ENCODE assay signal across 7 cellular contexts in the genomic region with DNA sequence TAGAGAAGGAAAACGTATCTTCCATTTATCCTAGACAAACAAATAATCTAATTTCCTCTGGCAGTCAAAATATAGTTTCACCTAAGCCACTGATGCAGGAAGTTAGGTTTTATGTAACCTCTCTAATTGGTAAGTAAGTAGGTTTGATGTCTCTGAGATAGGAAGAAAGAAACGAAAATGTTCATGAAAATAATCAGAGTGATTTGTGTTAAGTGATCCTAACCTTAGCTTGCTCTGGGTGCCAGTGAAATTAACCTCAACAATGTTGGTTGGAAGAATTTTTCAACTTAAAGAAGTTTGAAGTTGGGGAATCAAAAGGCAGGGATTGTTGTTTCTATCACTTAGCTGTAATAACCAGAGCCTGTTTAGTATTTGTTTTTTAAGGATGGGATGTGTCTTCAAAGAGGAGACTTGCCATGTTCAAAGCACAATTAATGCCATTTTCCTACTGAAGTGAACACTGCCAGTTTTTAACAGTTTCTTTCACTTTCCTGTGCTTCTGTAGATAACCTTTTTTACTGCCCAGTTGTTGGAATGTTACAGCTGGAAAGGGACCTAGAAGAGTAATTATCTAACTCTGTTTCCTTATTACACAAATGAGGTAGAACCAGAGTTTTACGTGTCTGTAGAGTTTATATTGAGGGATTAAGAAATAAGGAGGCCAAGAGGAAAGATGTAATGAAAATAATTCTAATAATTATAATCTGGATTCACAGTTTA. TPM values are rescaled to one million over a fixed set of nuclear protein-coding genes. Genes with fewer than 3 reads are reported as not detected.
A peak's percentile ranks its signal among the peaks of the same experiment; 100 is the strongest.
DNase-seq lines count a peak whose midpoint lies in the region; ATAC-seq and TF ChIP-seq lines count a peak whose summit lies in the region.

No MANE protein-coding gene starts in this region.

- H3K4me1 ChIP-seq in foreskin keratinocyte, result no peaks in the 10 kb centered on the region

- ATAC-seq in activated CD8-positive, alpha-beta T cell treated with anti-CD3 and anti-CD28 coated beads, Interleukin-2, amount 10 ng/mL, durations not matched to agents 7 days and 5 days, result peak; percentile 61
- ATAC-seq in left colon, result peak; percentile 79
- no peak for ATAC-seq in stimulated activated naive B cell treated with anti-CD40 and anti-IgM and Interleukin-4, amounts not matched to agents 10 μg/mL and 1 μg/mL and 100 μg/mL, for 72 hours (replicated peaks)
- no peak for ATAC-seq in omental fat pad (ENCODE audit: low FRiP score)
- ATAC-seq in foreskin keratinocyte, result no peak

- CTCF ChIA-PET in activated CD8-positive, alpha-beta T cell treated with anti-CD3 and anti-CD28 coated beads, Interleukin-2, amount 10 ng/mL, durations not matched to agents 7 days and 5 days (lab: Charles Lee), result interaction anchor here (1.2 to 9.8 kb wide), 14 partner anchors 9 to 399 kb away, joined by 3 to 121 read pairs (median 7); a partner anchor contains a TSS

- no peak overlapping the region for H3K27ac ChIP-seq in foreskin keratinocyte

- POLR2A ChIA-PET in activated CD8-positive, alpha-beta T cell treated with anti-CD3 and anti-CD28 coated beads, Interleukin-2, amount 10 ng/mL, durations not matched to agents 7 days and 5 days (lab: Charles Lee), result interaction anchor here (1.0 to 5.4 kb wide), 4 partner anchors 14 to 31 kb away, joined by 3 to 66 read pairs (median 4); a partner anchor contains a TSS

- no peaks in the 10 kb centered on the region for H3K27me3 ChIP-seq in foreskin keratinocyte

- H3K9me3 Mint-ChIP-seq in activated CD8-positive, alpha-beta T cell treated with anti-CD3 and anti-CD28 coated beads, Interleukin-2, amount 10 ng/mL, durations not matched to agents 7 days and 5 days (ENCODE audit: insufficient read depth), result no peaks in the 10 kb centered on the region
- no peaks in the 10 kb centered on the region for H3K9me3 Mint-ChIP-seq in stimulated activated naive B cell treated with anti-CD40 and anti-IgM and Interleukin-4, amounts not matched to agents 10 μg/mL and 1 μg/mL and 100 μg/mL, for 72 hours

- H3K27me3 Mint-ChIP-seq in activated CD8-positive, alpha-beta T cell treated with anti-CD3 and anti-CD28 coated beads, Interleukin-2, amount 10 ng/mL, durations not matched to agents 7 days and 5 days (ENCODE audit: low read depth), result no peaks in the 10 kb centered on the region
- H3K27me3 Mint-ChIP-seq in stimulated activated naive B cell treated with anti-CD40 and anti-IgM and Interleukin-4, amounts not matched to agents 10 μg/mL and 1 μg/mL and 100 μg/mL, for 72 hours, result no peaks in the 10 kb centered on the region

- peak overlapping the region; percentile 22 for H3K4me3 ChIP-seq in Jurkat, Clone E6-1 (ENCODE audit: low read length)

- peak; percentile 60 for DNase-seq in Jurkat, Clone E6-1 (ENCODE audit: low read depth, low spot score)
- DNase-seq in activated CD8-positive, alpha-beta T cell treated with anti-CD3 and anti-CD28 coated beads, Interleukin-2, amount 10 ng/mL, durations not matched to agents 7 days and 5 days, result no peak
- DNase-seq in left colon (no peak), AG20443 (ENCODE audit: low spot score) (no peak), omental fat pad (ENCODE audit: low spot score) (no peak), foreskin keratinocyte (no peak)
- no peak for DNase-seq in stimulated activated naive B cell treated with anti-CD40 and anti-IgM and Interleukin-4, amounts not matched to agents 10 μg/mL and 1 μg/mL and 100 μg/mL, for 72 hours

- peak overlapping the region; percentile 73 for H3K4me3 Mint-ChIP-seq in activated CD8-positive, alpha-beta T cell treated with anti-CD3 and anti-CD28 coated beads, Interleukin-2, amount 10 ng/mL, durations not matched to agents 7 days and 5 days
- H3K4me3 Mint-ChIP-seq in stimulated activated naive B cell treated with anti-CD40 and anti-IgM and Interleukin-4, amounts not matched to agents 10 μg/mL and 1 μg/mL and 100 μg/mL, for 72 hours, result no peak overlapping the region

- peak overlapping the region; percentile 89 for H3K27ac Mint-ChIP-seq in activated CD8-positive, alpha-beta T cell treated with anti-CD3 and anti-CD28 coated beads, Interleukin-2, amount 10 ng/mL, durations not matched to agents 7 days and 5 days
- peak overlapping the region; percentile 56 for H3K27ac Mint-ChIP-seq in stimulated activated naive B cell treated with anti-CD40 and anti-IgM and Interleukin-4, amounts not matched to agents 10 μg/mL and 1 μg/mL and 100 μg/mL, for 72 hours

- peaks cover 57% of the 10 kb centered on the region for H3K4me1 Mint-ChIP-seq in activated CD8-positive, alpha-beta T cell treated with anti-CD3 and anti-CD28 coated beads, Interleukin-2, amount 10 ng/mL, durations not matched to agents 7 days and 5 days (ENCODE audit: low read depth)
- peaks cover 13 to 29% of the 10 kb centered on the region in 2 donors for H3K4me1 Mint-ChIP-seq in stimulated activated naive B cell treated with anti-CD40 and anti-IgM and Interleukin-4, amounts not matched to agents 10 μg/mL and 1 μg/mL and 100 μg/mL, for 72 hours

- no peak for TF ChIP-seq CTCF in omental fat pad (IDR thresholded peaks at IDR 0.05)
- no peak for TF ChIP-seq CTCF in foreskin keratinocyte (conservative IDR thresholded peaks at IDR 0.05)

- intact Hi-C loops in left colon (cut with DNase I, micrococcal nuclease), result loop anchor here in 1 of 2 donors (10.0 kb wide), 1 partner anchor 113 kb away; no protein-coding TSS in a partner anchor

- peaks cover 49% of the 10 kb centered on the region for H3K36me3 Mint-ChIP-seq in activated CD8-positive, alpha-beta T cell treated with anti-CD3 and anti-CD28 coated beads, Interleukin-2, amount 10 ng/mL, durations not matched to agents 7 days and 5 days (ENCODE audit: low read depth)
- H3K36me3 Mint-ChIP-seq in stimulated activated naive B cell treated with anti-CD40 and anti-IgM and Interleukin-4, amounts not matched to agents 10 μg/mL and 1 μg/mL and 100 μg/mL, for 72 hours, result peaks cover 27 to 31% of the 10 kb centered on the region in 2 donors

RNA-seq across cellular contexts. Expression of a gene that starts 18.4 kb away (rescaled TPM):
- polyA plus RNA-seq in Jurkat, Clone E6-1 (2012; ENCODE audit: insufficient read depth, insufficient read length), result 28.6 TPM
- total RNA-seq in activated CD8-positive, alpha-beta T cell treated with anti-CD3 and anti-CD28 coated beads, Interleukin-2, amount 10 ng/mL, durations not matched to agents 7 days and 5 days, result 10 to 100 TPM; 89.3 to 92.7 TPM
- total RNA-seq in left colon, result 10 to 100 TPM; 67.4 to 68.2 TPM
- 10 to 100 TPM; 49.6 to 64.6 (median 57.7) TPM for total RNA-seq in omental fat pad
- total RNA-seq in foreskin keratinocyte, result 25.7 and 27.0 TPM in 2 replicates
- polyA plus RNA-seq in foreskin keratinocyte, result 4.7 and 6.1 TPM in 2 replicates

RNA-seq across cellular contexts. Expression of a gene that starts 31.7 kb away (rescaled TPM):
- not detected for polyA plus RNA-seq in Jurkat, Clone E6-1 (2012; ENCODE audit: insufficient read depth, insufficient read length)
- under 1 TPM; 0.42 to 0.78 TPM for total RNA-seq in activated CD8-positive, alpha-beta T cell treated with anti-CD3 and anti-CD28 coated beads, Interleukin-2, amount 10 ng/mL, durations not matched to agents 7 days and 5 days
- total RNA-seq in left colon (10 to 100 TPM in 1 of 2 donors, 1 to 10 TPM in 1; 4.1 to 23.5 TPM), omental fat pad (100 to 1,000 TPM in 2 of 4 donors, 10 to 100 TPM in 2; 54.4 to 173 (median 90.6) TPM), foreskin keratinocyte (10.6 and 11.1 TPM in 2 replicates)
- 13.0 and 14.2 TPM in 2 replicates for polyA plus RNA-seq in foreskin keratinocyte

RNA-seq across cellular contexts. Expression of a gene that starts 42.4 kb away (rescaled TPM):
- polyA plus RNA-seq in Jurkat, Clone E6-1 (2012; ENCODE audit: insufficient read depth, insufficient read length), result 20.4 TPM
- total RNA-seq in activated CD8-positive, alpha-beta T cell treated with anti-CD3 and anti-CD28 coated beads, Interleukin-2, amount 10 ng/mL, durations not matched to agents 7 days and 5 days, result 10 to 100 TPM; 19.6 to 19.7 TPM
- total RNA-seq in left colon (1 to 10 TPM; 3.0 to 4.2 TPM), omental fat pad (1 to 10 TPM; 2.8 to 5.6 (median 4.5) TPM), foreskin keratinocyte (15.8 and 17.3 TPM in 2 replicates)
- polyA plus RNA-seq in foreskin keratinocyte, result 7.0 and 9.5 TPM in 2 replicates

RNA-seq across cellular contexts. Expression of a gene that starts 42.9 kb away (rescaled TPM):
- polyA plus RNA-seq in Jurkat, Clone E6-1 (2012; ENCODE audit: insufficient read depth, insufficient read length), result 55.8 TPM
- total RNA-seq in activated CD8-positive, alpha-beta T cell treated with anti-CD3 and anti-CD28 coated beads, Interleukin-2, amount 10 ng/mL, durations not matched to agents 7 days and 5 days, result 10 to 100 TPM; 42.9 to 44.9 TPM
- 10 to 100 TPM; 19.0 to 22.6 TPM for total RNA-seq in left colon
- 10 to 100 TPM in 3 of 4 donors, 1 to 10 TPM in 1; 9.3 to 17.2 (median 15.6) TPM for total RNA-seq in omental fat pad
- 13.7 and 14.7 TPM in 2 replicates for total RNA-seq in foreskin keratinocyte
- polyA plus RNA-seq in foreskin keratinocyte, result 8.7 and 10.1 TPM in 2 replicates

Comparison
In these comparisons a context has a peak if more than half of its experiments do, and no peak if none do; other contexts are left out.
1. ATAC-seq: peak in activated CD8-positive, alpha-beta T cell treated with anti-CD3 and anti-CD28 coated beads, Interleukin-2, amount 10 ng/mL, durations not matched to agents 7 days and 5 days (single experiment) and left colon (single experiment); none in stimulated activated naive B cell treated with anti-CD40 and anti-IgM and Interleukin-4, amounts not matched to agents 10 μg/mL and 1 μg/mL and 100 μg/mL, for 72 hours (0 of 2), omental fat pad (single experiment) and foreskin keratinocyte (single experiment).